In genomic region chrX:30858098-30858497, GRCh38 we compare ENCODE assay signal across 16 cellular contexts.
"Had no signal": no experiment of that assay in that cellular context is flagged by ENCODE, and none has a peak within 500 bp of the region (broad histone marks: within the 10 kb centered on the region; RNA-seq: fewer than 3 reads in every experiment).

No MANE protein-coding gene starts in this region.

- H3K27ac ChIP-seq: esophagus squamous epithelium, right atrium auricular region, sigmoid colon, skin epidermis, suprapubic skin, thyroid gland, uterus had no signal

- H3K27ac Mint-ChIP-seq: natural killer cell, type B pancreatic cell had no signal

- H3K4me3 Mint-ChIP-seq: natural killer cell, neural crest cell, type B pancreatic cell had no signal

- H3K4me1 ChIP-seq: esophagus squamous epithelium, right atrium auricular region, sigmoid colon, suprapubic skin, thyroid gland, uterus had no signal

- H3K9me3 Mint-ChIP-seq: natural killer cell, type B pancreatic cell had no signal

- H3K4me1 Mint-ChIP-seq: natural killer cell, neural crest cell had no signal

- H3K9me3 ChIP-seq: esophagus squamous epithelium, right atrium auricular region, sigmoid colon, suprapubic skin, thyroid gland, uterus had no signal

- H3K4me3 ChIP-seq: esophagus squamous epithelium, right atrium auricular region, sigmoid colon, skin epidermis, suprapubic skin, thyroid gland, uterus had no signal

- H3K36me3 ChIP-seq: uterus had no signal

- H3K27me3 Mint-ChIP-seq: type B pancreatic cell had no signal

- H3K27me3 ChIP-seq: esophagus squamous epithelium, right atrium auricular region, sigmoid colon, suprapubic skin, thyroid gland, uterus had no signal

- DNase-seq: esophagus squamous epithelium; foreskin fibroblast; islet precursor cell; mammary epithelial cell; natural killer cell; sigmoid colon; stimulated activated CD4-positive, alpha-beta T cell treated with anti-CD3 and anti-CD28 coated beads, Interleukin-12 subunit alpha, Interleukin-12 subunit beta, amount 100 ng/mL, for 4 hours; stimulated activated naive CD8-positive, alpha-beta T cell treated with anti-CD3 and anti-CD28 coated beads, Interleukin-15, Interleukin-2, amounts not matched to agents 100 U/mL and 50 U/mL, for 24 hours; thyroid gland; uterus had no signal

- ATAC-seq: left lobe of liver; natural killer cell; stimulated activated naive CD8-positive, alpha-beta T cell treated with anti-CD3 and anti-CD28 coated beads, Interleukin-15, Interleukin-2, amounts not matched to agents 100 U/mL and 50 U/mL, for 24 hours had no signal

- H3K36me3 Mint-ChIP-seq: natural killer cell had no signal
